1 cellular context compared by ENCODE assay signal in the genomic region with DNA sequence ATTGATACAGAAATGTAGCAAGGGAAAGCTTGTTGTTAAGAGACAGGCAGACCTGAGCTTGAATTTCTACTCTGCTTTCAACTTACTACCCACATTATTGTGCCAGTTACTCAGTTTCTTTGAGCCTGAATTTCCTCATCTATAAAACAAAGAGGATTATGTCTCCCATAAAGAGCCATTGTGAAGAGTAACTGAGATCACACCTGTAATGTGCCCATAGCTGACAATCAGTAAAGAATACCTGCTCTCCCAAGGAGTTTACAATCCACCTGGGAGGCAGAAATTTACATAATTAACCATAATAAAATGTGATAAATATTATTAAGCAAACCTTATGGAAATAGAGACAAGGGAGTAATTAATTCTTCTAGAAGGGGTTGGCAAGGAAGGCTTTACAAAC.
TF ChIP-seq lines count a peak whose summit lies in the region.

No MANE protein-coding gene starts in this region.

TF ChIP-seq in GM23338, 12 proteins besides CTCF, POLR2A, EP300 and RAD21 (continued from another document):
- TF ChIP-seq, protein P1, sequence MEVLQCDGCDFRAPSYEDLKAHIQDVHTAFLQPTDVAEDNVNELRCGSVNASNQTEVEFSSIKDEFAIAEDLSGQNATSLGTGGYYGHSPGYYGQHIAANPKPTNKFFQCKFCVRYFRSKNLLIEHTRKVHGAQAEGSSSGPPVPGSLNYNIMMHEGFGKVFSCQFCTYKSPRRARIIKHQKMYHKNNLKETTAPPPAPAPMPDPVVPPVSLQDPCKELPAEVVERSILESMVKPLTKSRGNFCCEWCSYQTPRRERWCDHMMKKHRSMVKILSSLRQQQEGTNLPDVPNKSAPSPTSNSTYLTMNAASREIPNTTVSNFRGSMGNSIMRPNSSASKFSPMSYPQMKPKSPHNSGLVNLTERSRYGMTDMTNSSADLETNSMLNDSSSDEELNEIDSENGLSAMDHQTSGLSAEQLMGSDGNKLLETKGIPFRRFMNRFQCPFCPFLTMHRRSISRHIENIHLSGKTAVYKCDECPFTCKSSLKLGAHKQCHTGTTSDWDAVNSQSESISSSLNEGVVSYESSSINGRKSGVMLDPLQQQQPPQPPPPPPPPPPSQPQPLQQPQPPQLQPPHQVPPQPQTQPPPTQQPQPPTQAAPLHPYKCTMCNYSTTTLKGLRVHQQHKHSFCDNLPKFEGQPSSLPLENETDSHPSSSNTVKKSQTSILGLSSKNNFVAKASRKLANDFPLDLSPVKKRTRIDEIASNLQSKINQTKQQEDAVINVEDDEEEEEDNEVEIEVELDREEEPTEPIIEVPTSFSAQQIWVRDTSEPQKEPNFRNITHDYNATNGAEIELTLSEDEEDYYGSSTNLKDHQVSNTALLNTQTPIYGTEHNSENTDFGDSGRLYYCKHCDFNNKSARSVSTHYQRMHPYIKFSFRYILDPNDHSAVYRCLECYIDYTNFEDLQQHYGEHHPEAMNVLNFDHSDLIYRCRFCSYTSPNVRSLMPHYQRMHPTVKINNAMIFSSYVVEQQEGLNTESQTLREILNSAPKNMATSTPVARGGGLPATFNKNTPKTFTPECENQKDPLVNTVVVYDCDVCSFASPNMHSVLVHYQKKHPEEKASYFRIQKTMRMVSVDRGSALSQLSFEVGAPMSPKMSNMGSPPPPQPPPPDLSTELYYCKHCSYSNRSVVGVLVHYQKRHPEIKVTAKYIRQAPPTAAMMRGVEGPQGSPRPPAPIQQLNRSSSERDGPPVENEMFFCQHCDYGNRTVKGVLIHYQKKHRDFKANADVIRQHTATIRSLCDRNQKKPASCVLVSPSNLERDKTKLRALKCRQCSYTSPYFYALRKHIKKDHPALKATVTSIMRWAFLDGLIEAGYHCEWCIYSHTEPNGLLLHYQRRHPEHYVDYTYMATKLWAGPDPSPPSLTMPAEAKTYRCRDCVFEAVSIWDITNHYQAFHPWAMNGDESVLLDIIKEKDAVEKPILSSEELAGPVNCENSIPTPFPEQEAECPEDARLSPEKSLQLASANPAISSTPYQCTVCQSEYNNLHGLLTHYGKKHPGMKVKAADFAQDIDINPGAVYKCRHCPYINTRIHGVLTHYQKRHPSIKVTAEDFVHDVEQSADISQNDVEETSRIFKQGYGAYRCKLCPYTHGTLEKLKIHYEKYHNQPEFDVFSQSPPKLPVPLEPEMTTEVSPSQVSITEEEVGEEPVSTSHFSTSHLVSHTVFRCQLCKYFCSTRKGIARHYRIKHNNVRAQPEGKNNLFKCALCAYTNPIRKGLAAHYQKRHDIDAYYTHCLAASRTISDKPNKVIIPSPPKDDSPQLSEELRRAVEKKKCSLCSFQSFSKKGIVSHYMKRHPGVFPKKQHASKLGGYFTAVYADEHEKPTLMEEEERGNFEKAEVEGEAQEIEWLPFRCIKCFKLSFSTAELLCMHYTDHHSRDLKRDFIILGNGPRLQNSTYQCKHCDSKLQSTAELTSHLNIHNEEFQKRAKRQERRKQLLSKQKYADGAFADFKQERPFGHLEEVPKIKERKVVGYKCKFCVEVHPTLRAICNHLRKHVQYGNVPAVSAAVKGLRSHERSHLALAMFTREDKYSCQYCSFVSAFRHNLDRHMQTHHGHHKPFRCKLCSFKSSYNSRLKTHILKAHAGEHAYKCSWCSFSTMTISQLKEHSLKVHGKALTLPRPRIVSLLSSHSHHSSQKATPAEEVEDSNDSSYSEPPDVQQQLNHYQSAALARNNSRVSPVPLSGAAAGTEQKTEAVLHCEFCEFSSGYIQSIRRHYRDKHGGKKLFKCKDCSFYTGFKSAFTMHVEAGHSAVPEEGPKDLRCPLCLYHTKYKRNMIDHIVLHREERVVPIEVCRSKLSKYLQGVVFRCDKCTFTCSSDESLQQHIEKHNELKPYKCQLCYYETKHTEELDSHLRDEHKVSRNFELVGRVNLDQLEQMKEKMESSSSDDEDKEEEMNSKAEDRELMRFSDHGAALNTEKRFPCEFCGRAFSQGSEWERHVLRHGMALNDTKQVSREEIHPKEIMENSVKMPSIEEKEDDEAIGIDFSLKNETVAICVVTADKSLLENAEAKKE (CRISPR knock-in tag; IDR thresholded peaks at IDR 0.05), result no peak
- TF ChIP-seq, protein P2, sequence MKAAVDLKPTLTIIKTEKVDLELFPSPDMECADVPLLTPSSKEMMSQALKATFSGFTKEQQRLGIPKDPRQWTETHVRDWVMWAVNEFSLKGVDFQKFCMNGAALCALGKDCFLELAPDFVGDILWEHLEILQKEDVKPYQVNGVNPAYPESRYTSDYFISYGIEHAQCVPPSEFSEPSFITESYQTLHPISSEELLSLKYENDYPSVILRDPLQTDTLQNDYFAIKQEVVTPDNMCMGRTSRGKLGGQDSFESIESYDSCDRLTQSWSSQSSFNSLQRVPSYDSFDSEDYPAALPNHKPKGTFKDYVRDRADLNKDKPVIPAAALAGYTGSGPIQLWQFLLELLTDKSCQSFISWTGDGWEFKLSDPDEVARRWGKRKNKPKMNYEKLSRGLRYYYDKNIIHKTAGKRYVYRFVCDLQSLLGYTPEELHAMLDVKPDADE (IDR thresholded peaks at IDR 0.05), result no peak
- TF ChIP-seq EZH2 (IDR thresholded peaks at IDR 0.05; ENCODE audit: low read depth, unreplicated experiment) (no peak), POLR2AphosphoS5 (IDR thresholded peaks at IDR 0.05; ENCODE audit: low read depth) (no peak), JUNB (IDR thresholded peaks at IDR 0.05; ENCODE audit: unreplicated experiment) (no peak), ZNF331 (CRISPR knock-in tag; IDR thresholded peaks at IDR 0.05; ENCODE audit: low read depth) (no peak), ZNF114 (CRISPR knock-in tag; IDR thresholded peaks at IDR 0.05) (no peak), STAT1 (IDR thresholded peaks at IDR 0.05; ENCODE audit: unreplicated experiment) (no peak), CREB1 (CRISPR knock-in tag; IDR thresholded peaks at IDR 0.05; ENCODE audit: low read depth) (no peak), NANOG (IDR thresholded peaks at IDR 0.05; ENCODE audit: borderline replicate concordance) (no peak)
- TF ChIP-seq, protein P3, sequence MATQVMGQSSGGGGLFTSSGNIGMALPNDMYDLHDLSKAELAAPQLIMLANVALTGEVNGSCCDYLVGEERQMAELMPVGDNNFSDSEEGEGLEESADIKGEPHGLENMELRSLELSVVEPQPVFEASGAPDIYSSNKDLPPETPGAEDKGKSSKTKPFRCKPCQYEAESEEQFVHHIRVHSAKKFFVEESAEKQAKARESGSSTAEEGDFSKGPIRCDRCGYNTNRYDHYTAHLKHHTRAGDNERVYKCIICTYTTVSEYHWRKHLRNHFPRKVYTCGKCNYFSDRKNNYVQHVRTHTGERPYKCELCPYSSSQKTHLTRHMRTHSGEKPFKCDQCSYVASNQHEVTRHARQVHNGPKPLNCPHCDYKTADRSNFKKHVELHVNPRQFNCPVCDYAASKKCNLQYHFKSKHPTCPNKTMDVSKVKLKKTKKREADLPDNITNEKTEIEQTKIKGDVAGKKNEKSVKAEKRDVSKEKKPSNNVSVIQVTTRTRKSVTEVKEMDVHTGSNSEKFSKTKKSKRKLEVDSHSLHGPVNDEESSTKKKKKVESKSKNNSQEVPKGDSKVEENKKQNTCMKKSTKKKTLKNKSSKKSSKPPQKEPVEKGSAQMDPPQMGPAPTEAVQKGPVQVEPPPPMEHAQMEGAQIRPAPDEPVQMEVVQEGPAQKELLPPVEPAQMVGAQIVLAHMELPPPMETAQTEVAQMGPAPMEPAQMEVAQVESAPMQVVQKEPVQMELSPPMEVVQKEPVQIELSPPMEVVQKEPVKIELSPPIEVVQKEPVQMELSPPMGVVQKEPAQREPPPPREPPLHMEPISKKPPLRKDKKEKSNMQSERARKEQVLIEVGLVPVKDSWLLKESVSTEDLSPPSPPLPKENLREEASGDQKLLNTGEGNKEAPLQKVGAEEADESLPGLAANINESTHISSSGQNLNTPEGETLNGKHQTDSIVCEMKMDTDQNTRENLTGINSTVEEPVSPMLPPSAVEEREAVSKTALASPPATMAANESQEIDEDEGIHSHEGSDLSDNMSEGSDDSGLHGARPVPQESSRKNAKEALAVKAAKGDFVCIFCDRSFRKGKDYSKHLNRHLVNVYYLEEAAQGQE (IDR thresholded peaks at IDR 0.05; ENCODE audit: unreplicated experiment), result no peak
